In genomic region chr11:114247070-114247789, GRCh38 we compare ENCODE assay signal across 19 cellular contexts. TPM values are rescaled to one million over a fixed set of nuclear protein-coding genes. Genes with fewer than 3 reads are reported as not detected.
"Had no signal": no experiment of that assay in that cellular context is flagged by ENCODE, and none has a peak within 500 bp of the region (broad histone marks: within the 10 kb centered on the region; RNA-seq: fewer than 3 reads in every experiment).

No MANE protein-coding gene starts in this region.

- H3K9me3 ChIP-seq: esophagus squamous epithelium, left ventricle myocardium inferior, lower lobe of right lung, suprapubic skin, tibial nerve, upper lobe of right lung, vagina had no signal

- H3K4me1 ChIP-seq: upper lobe of right lung had no signal

- H3K27ac ChIP-seq: esophagus squamous epithelium, lower lobe of right lung, suprapubic skin, upper lobe of right lung, vagina had no signal

- H3K27me3 Mint-ChIP-seq: naive B cell had no signal

- ATAC-seq: left cardiac atrium; lower lobe of right lung; right cardiac atrium; stimulated activated naive CD8-positive, alpha-beta T cell treated with anti-CD3 and anti-CD28 coated beads, Interleukin-15, Interleukin-2, amounts not matched to agents 100 U/mL and 50 U/mL, for 24 hours; upper lobe of right lung had no signal

- H3K9me3 Mint-ChIP-seq: memory B cell, naive B cell had no signal

- H3K27me3 ChIP-seq: esophagus squamous epithelium, suprapubic skin, tibial nerve, upper lobe of right lung, vagina had no signal

- H3K4me3 Mint-ChIP-seq: memory B cell, naive B cell had no signal

- H3K36me3 Mint-ChIP-seq: memory B cell had no signal

- H3K4me2 ChIP-seq: smooth muscle cell had no signal

- H3K4me3 ChIP-seq: esophagus squamous epithelium, left ventricle myocardium inferior, lower lobe of right lung, smooth muscle cell, suprapubic skin, tibial nerve, upper lobe of right lung, vagina had no signal

- DNase-seq: effector memory CD4-positive, alpha-beta T cell; esophagus squamous epithelium; foreskin fibroblast; kidney; left cardiac atrium; left ventricle myocardium inferior; lower lobe of right lung; naive B cell; posterior cingulate gyrus; stimulated activated CD4-positive, alpha-beta T cell treated with anti-CD3 and anti-CD28 coated beads, Interleukin-2, amount 100 ng/mL, for 48 hours; stimulated activated naive CD8-positive, alpha-beta T cell treated with anti-CD3 and anti-CD28 coated beads, Interleukin-15, Interleukin-2, amounts not matched to agents 100 U/mL and 50 U/mL, for 24 hours; upper lobe of right lung had no signal

- H3K27ac Mint-ChIP-seq: memory B cell had no signal

RNA-seq across cellular contexts. Expression of gene NNMT, which starts 49.0 kb away (rescaled TPM):
- polyA plus RNA-seq: neural cell had no signal
